12 cellular contexts compared by ENCODE assay signal in the genomic region with DNA sequence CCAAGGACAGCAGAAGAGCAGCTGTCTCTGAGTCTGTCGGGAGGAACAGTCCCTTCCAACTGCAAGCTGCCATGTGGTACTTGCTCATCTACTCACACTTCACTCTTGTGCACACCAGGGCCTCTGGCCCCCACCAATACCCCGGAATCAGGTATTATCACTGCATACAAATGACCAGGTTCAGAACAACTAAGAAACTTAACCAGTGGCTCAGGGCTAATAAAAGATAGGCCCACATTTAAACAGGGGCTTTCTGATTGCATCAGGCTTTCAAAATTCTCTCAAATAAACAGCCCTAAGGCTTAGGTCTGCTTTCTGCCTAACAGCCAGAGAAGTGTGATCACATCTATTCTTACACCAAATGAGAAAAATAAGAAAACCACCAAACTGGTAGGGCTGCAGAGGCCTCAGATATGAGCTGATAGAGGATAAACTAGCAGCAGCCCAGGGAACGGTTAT. TPM values are rescaled to one million over a fixed set of nuclear protein-coding genes. Genes with fewer than 3 reads are reported as not detected.
DNase-seq lines count a peak whose midpoint lies in the region; ATAC-seq and TF ChIP-seq lines count a peak whose summit lies in the region.
"Had no signal": no experiment of that assay in that cellular context is flagged by ENCODE, and none has a peak within 500 bp of the region (broad histone marks: within the 10 kb centered on the region; RNA-seq: fewer than 3 reads in every experiment).

No MANE protein-coding gene starts in this region.

- H3F3A ChIP-seq in SU-DHL-6 (ENCODE audit: insufficient read depth): no peaks in the 10 kb centered on the region

- peak overlapping the region; percentile 95 to 99 (median 98) for H3K27ac Mint-ChIP-seq in immature natural killer cell
- H3K27ac Mint-ChIP-seq: dendritic cell treated with granulocyte-macrophage colony-stimulating factor and Interleukin-4, amounts not matched to agents 40 ng/mL and 50 ng/mL, for 4 days had no signal

- no peak for DNase-seq in left ventricle myocardium superior
- no peak for DNase-seq in left cardiac atrium
- peak; percentile 65 to 68 (median 65) for DNase-seq in immature natural killer cell
- DNase-seq in upper lobe of right lung: no peak
- DNase-seq in ovary: no peak
- DNase-seq in foreskin keratinocyte: no peak
- no peak for DNase-seq in H7
- DNase-seq: NCI-H446 had no signal

- H3K36me3 ChIP-seq in SU-DHL-6 (ENCODE audit: low read length) (no peaks in the 10 kb centered on the region), upper lobe of right lung (no peaks in the 10 kb centered on the region), ovary (no peaks in the 10 kb centered on the region), H7 (replicated peaks; ENCODE audit: control insufficient read depth, insufficient read depth, low read length) (no peaks in the 10 kb centered on the region)

- H3K4me1 Mint-ChIP-seq in immature natural killer cell: peaks cover 99% of the 10 kb centered on the region in 2 donors

- H2AFZ ChIP-seq in SU-DHL-6 (ENCODE audit: low read depth, low read length, severe bottlenecking): no peak overlapping the region

- no peak overlapping the region; the same call in 1 of the 2 replicates for H3K9ac ChIP-seq in SU-DHL-6 (ENCODE audit: low read length)
- H3K9ac ChIP-seq: KMS-11 had no signal

- H3K4me3 Mint-ChIP-seq in immature natural killer cell: peak overlapping the region; percentile 68 to 83 (median 76)
- H3K4me3 Mint-ChIP-seq: dendritic cell treated with granulocyte-macrophage colony-stimulating factor and Interleukin-4, amounts not matched to agents 40 ng/mL and 50 ng/mL, for 4 days had no signal

- no peaks in the 10 kb centered on the region for H3K9me3 Mint-ChIP-seq in immature natural killer cell
- H3K9me3 Mint-ChIP-seq: dendritic cell treated with granulocyte-macrophage colony-stimulating factor and Interleukin-4, amounts not matched to agents 40 ng/mL and 50 ng/mL, for 4 days had no signal

- TF ChIP-seq CTCF in SU-DHL-6 (IDR thresholded peaks at IDR 0.05; ENCODE audit: insufficient read depth, low read length, poor library complexity, severe bottlenecking) (no peak), upper lobe of right lung (IDR thresholded peaks at IDR 0.05) (no peak), ovary (IDR thresholded peaks at IDR 0.05) (no peak), foreskin keratinocyte (conservative IDR thresholded peaks at IDR 0.05) (no peak)

- peaks cover 23% of the 10 kb centered on the region; the same call in 1 of the 2 replicates for H4K20me1 ChIP-seq in SU-DHL-6 (ENCODE audit: low read depth, low read length)

- peaks cover 6 to 34% (median 23%) of the 10 kb centered on the region in 3 donors for H3K27me3 Mint-ChIP-seq in immature natural killer cell (ENCODE audit: low read depth in 3 of 3)
- H3K27me3 Mint-ChIP-seq: dendritic cell treated with granulocyte-macrophage colony-stimulating factor and Interleukin-4, amounts not matched to agents 40 ng/mL and 50 ng/mL, for 4 days had no signal

- H3K9me2 ChIP-seq in SU-DHL-6 (replicated peaks; ENCODE audit: insufficient read depth, low read length): no peaks in the 10 kb centered on the region

- H3K4me2 ChIP-seq in SU-DHL-6 (ENCODE audit: low read depth, low read length, poor library complexity, severe bottlenecking): peak overlapping the region; percentile 20
- H3K4me2 ChIP-seq: KMS-11 had no signal

- peaks cover 0 to 3% (median 0%) of the 10 kb centered on the region in 3 donors for H3K36me3 Mint-ChIP-seq in immature natural killer cell

- TF ChIP-seq EP300 in ovary (IDR thresholded peaks at IDR 0.05): no peak

- WGBS in ovary, 3 donors: 62 to 82% (median 71%) methylated on average over 3 of the region's 3 CpGs

- H3K27me3 ChIP-seq in SU-DHL-6 (ENCODE audit: low read length) (no peaks in the 10 kb centered on the region), upper lobe of right lung (no peaks in the 10 kb centered on the region), ovary (no peaks in the 10 kb centered on the region), foreskin keratinocyte (no peaks in the 10 kb centered on the region), H7 (ENCODE audit: control insufficient read depth, insufficient read depth, low read length) (no peaks in the 10 kb centered on the region)
- H3K27me3 ChIP-seq: heart left ventricle had no signal

- no peak for TF ChIP-seq POLR2A in ovary (IDR thresholded peaks at IDR 0.05)

- no peak overlapping the region for H3K4me3 ChIP-seq in SU-DHL-6 (ENCODE audit: insufficient read depth, low read length, poor library complexity, severe bottlenecking)
- H3K4me3 ChIP-seq in upper lobe of right lung: no peak overlapping the region
- no peak overlapping the region for H3K4me3 ChIP-seq in ovary
- no peak overlapping the region for H3K4me3 ChIP-seq in H7 (ENCODE audit: insufficient read depth, low read depth, low read length)
- H3K4me3 ChIP-seq: heart left ventricle had no signal

- H3K27ac ChIP-seq in SU-DHL-6 (ENCODE audit: low read depth, low read length): peak overlapping the region; percentile 47
- H3K27ac ChIP-seq in upper lobe of right lung: peak overlapping the region; percentile 24
- H3K27ac ChIP-seq in ovary: no peak overlapping the region
- no peak overlapping the region for H3K27ac ChIP-seq in foreskin keratinocyte
- H3K27ac ChIP-seq: KMS-11 had no signal

- H3K79me2 ChIP-seq in SU-DHL-6 (ENCODE audit: insufficient read depth, low read length): peaks cover 98% of the 10 kb centered on the region

- intact Hi-C loops in left ventricle myocardium superior (cut with micrococcal nuclease): no loop called here
- intact Hi-C loops in left cardiac atrium (cut with DNase I): no loop called here
- intact Hi-C loops in upper lobe of right lung (cut with DNase I): no loop called here
- intact Hi-C loops in ovary (cut with DNase I): no loop called here

- H3K4me1 ChIP-seq in upper lobe of right lung: peaks cover 86% of the 10 kb centered on the region
- peaks cover 36% of the 10 kb centered on the region for H3K4me1 ChIP-seq in ovary (ENCODE audit: insufficient read depth)
- peaks cover 10% of the 10 kb centered on the region for H3K4me1 ChIP-seq in foreskin keratinocyte

- ATAC-seq in left ventricle myocardium superior: peak; percentile 17
- ATAC-seq in left cardiac atrium: no peak
- no peak for ATAC-seq in upper lobe of right lung
- no peak for ATAC-seq in foreskin keratinocyte
- ATAC-seq: heart left ventricle had no signal

- H3K9me3 ChIP-seq in SU-DHL-6 (ENCODE audit: insufficient read depth, low read length) (no peaks in the 10 kb centered on the region), upper lobe of right lung (no peaks in the 10 kb centered on the region), ovary (no peaks in the 10 kb centered on the region)
- H3K9me3 ChIP-seq: heart left ventricle had no signal

RNA-seq across cellular contexts. Expression of a gene that starts 20.7 kb away (rescaled TPM):
- total RNA-seq in left ventricle myocardium superior (29.6 TPM), left cardiac atrium (10 to 100 TPM; 24.2 to 38.4 TPM), upper lobe of right lung (42.1 TPM), ovary (10 to 100 TPM; 32.2 to 50.1 (median 42.3) TPM), foreskin keratinocyte (35.6 and 42.5 TPM in 2 replicates)
- polyA plus RNA-seq in immature natural killer cell (100 to 1,000 TPM; 114 to 174 (median 129) TPM), ovary (10 to 100 TPM; 34.7 to 66.7 TPM), foreskin keratinocyte (65.0 and 67.0 TPM in 2 replicates)
- total RNA-seq in H7 (2014; rRNA removed; shearing (Covaris generic)): 40.0 and 40.9 TPM in 2 replicates

RNA-seq across cellular contexts. Expression of a gene that starts 23.6 kb away (rescaled TPM):
- total RNA-seq in left ventricle myocardium superior: 11.4 TPM
- 10 to 100 TPM; 17.1 to 23.9 TPM for total RNA-seq in left cardiac atrium
- polyA plus RNA-seq in immature natural killer cell: 10 to 100 TPM in 1 of 3 donors, 1 to 10 TPM in 2; 7.9 to 28.4 (median 9.9) TPM
- total RNA-seq in upper lobe of right lung: 116 TPM
- 10 to 100 TPM in 6 of 7 donors, 1 to 10 TPM in 1; 9.4 to 19.1 (median 14.0) TPM for total RNA-seq in ovary
- 10 to 100 TPM in 1 of 2 donors, 1 to 10 TPM in 1; 3.4 to 13.7 TPM for polyA plus RNA-seq in ovary
- 45.0 and 46.9 TPM in 2 replicates for total RNA-seq in foreskin keratinocyte
- polyA plus RNA-seq in foreskin keratinocyte: 34.1 and 36.8 TPM in 2 replicates
- 51.6 and 65.4 TPM in 2 replicates for total RNA-seq in H7 (2014; rRNA removed; shearing (Covaris generic))

Comparison
In these comparisons a context has a peak if more than half of its experiments do, and no peak if none do; other contexts are left out.
1. DNase-seq: peak in immature natural killer cell (3 of 3); none in left ventricle myocardium superior (single experiment), left cardiac atrium (single experiment), upper lobe of right lung (single experiment), ovary (0 of 5), foreskin keratinocyte (0 of 2) and H7 (single experiment).
2. H3K27ac ChIP-seq: peak in SU-DHL-6 (single experiment) and upper lobe of right lung (single experiment); none in ovary (0 of 2) and foreskin keratinocyte (single experiment).